Comparison of ENCODE assay signal across 8 cellular contexts in the genomic region with DNA sequence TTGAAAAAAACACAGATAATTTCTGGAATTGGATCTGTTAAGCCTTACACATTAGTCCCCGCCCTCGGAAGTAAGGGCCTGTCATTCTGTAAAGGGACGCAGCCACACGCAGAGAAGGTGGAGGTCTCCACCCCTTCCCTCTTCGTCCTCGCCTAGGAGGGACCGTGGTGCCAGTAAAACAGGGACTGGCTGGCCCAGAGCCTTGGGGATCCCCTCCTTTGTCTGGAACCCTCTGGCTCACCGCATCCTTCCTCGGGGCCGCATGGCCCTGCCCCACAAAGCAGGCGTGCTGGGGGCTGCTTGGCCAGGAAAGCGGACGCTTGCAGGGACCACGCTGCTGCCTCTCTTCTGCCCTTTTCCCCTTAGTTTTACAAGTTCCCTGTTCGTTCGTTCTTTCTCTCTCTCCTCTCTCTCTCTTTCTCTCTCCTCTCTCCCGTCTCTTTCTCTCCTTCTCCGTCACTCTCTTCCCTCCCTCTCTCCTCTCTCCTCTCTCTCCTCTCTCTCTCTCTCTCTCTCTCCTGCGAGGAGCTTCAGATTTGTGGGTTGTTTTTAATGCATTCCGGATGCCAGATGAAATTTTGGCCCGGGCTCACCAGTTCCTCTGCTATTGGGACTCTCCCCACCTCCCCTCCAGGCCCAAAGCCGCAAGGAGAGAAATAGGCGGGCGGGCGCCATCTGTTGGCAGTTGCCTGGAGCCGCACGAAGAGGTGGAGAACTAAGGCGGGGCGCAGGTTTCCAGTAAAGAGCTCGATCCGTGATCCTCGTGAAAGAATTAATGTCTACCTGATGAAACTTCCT. TPM values are rescaled to one million over a fixed set of nuclear protein-coding genes. Genes with fewer than 3 reads are reported as not detected.
DNase-seq lines count a peak whose midpoint lies in the region; ATAC-seq, FAIRE-seq and TF ChIP-seq lines count a peak whose summit lies in the region.

No MANE protein-coding gene starts in this region.

- no peak overlapping the region for H2BK12ac ChIP-seq in neuronal stem cell (ENCODE audit: low read length)

- H4K8ac ChIP-seq in neuronal stem cell (ENCODE audit: low read depth, low read length) = no peak overlapping the region

- H3K9ac ChIP-seq in neuronal stem cell (ENCODE audit: low read depth, low read length, poor library complexity) (no peak overlapping the region), stomach smooth muscle (ENCODE audit: low read length in 2 of 2) (peak overlapping the region; percentile 42 to 60)

- H2BK15ac ChIP-seq in neuronal stem cell (ENCODE audit: low read length) = peak overlapping the region; percentile 18

- H3K27ac ChIP-seq in neuronal stem cell (replicated peaks; ENCODE audit: low read length) = no peak overlapping the region
- H3K27ac ChIP-seq in stomach smooth muscle (ENCODE audit: low read length) = peak overlapping the region; percentile 58

- FAIRE-seq in RCC 7860 (lab: Jason Lieb, UNC) = no peak

- H3K4me1 ChIP-seq in neuronal stem cell (ENCODE audit: control insufficient read depth in 2 of 2, insufficient read depth in 1 of 2, low read depth in 1 of 2, low read length in 2 of 2) = peaks cover 0 to 6% of the 10 kb centered on the region in 2 donors
- H3K4me1 ChIP-seq in stomach smooth muscle (ENCODE audit: control insufficient read depth, insufficient read depth, low read length) = peaks cover 14% of the 10 kb centered on the region

- peak overlapping the region; percentile 50 for H3K18ac ChIP-seq in neuronal stem cell (ENCODE audit: low read length)

- H2BK5ac ChIP-seq in neuronal stem cell (ENCODE audit: low read length) = no peak overlapping the region

- no CpG with 5 or more reads among the region's 32 CpGs for WGBS in neuronal stem cell (ENCODE audit: extremely low coverage in 2 of 2, insufficient read length in 2 of 2, insufficient replicate concordance in 1 of 2), 2 donors

- no peaks in the 10 kb centered on the region for H3K79me1 ChIP-seq in neuronal stem cell (ENCODE audit: low read depth, low read length)

- ATAC-seq in GM18858 (IDR thresholded peaks at IDR 0.05; ENCODE audit: unreplicated experiment) (peak; percentile 82), HG03139 (IDR thresholded peaks at IDR 0.05; ENCODE audit: unreplicated experiment) (peak; percentile 84)

- H3K36me3 ChIP-seq in neuronal stem cell (replicated peaks in 1 of 2; ENCODE audit: control insufficient read depth in 2 of 2, insufficient read depth in 2 of 2, low read length in 2 of 2) (peaks cover 4 to 11% of the 10 kb centered on the region in 2 donors), stomach smooth muscle (ENCODE audit: control insufficient read depth in 2 of 2, insufficient read depth in 2 of 2, low read length in 2 of 2) (no peaks in the 10 kb centered on the region)

- in situ Hi-C loops in ACHN (cut with HindIII; ENCODE audit: low pct_ligation_motif_present, low pct_unique_long_range_greater_than_20kb, low sequenced_read_pairs) = no loop called here

- no peak overlapping the region for H2AFZ ChIP-seq in neuronal stem cell (ENCODE audit: low read length)

- H3K4me3 ChIP-seq in fibroblast of villous mesenchyme (ENCODE audit: low read depth, low read length) = peak overlapping the region; percentile 25
- no peak overlapping the region for H3K4me3 ChIP-seq in neuronal stem cell (ENCODE audit: low read length in 2 of 2)
- H3K4me3 ChIP-seq in stomach smooth muscle (ENCODE audit: low read length in 2 of 2) = peak overlapping the region; percentile 44 to 64

- no peak overlapping the region for H3K4ac ChIP-seq in neuronal stem cell (ENCODE audit: low read length)

- DNase-seq in ACHN = peak; percentile 71
- DNase-seq in RCC 7860 (ENCODE audit: low spot score) = peak; percentile 36
- DNase-seq in activated effector memory CD4-positive, alpha-beta T cell treated with Interleukin-2 at 50 U/mL for 16 hours = peak; percentile 23
- DNase-seq in fibroblast of villous mesenchyme (ENCODE audit: low read depth) = peak; percentile 90
- DNase-seq in neuronal stem cell (ENCODE audit: low spot score) = peak; percentile 73

- H3K9me3 ChIP-seq in neuronal stem cell (replicated peaks in 1 of 2; ENCODE audit: control insufficient read depth in 2 of 2, insufficient read depth in 1 of 2, low read depth in 1 of 2, low read length in 2 of 2) (peaks cover 0 to 2% of the 10 kb centered on the region in 2 donors), stomach smooth muscle (ENCODE audit: control insufficient read depth in 2 of 2, low read length in 2 of 2) (no peaks in the 10 kb centered on the region)

- no peak overlapping the region for H2AK5ac ChIP-seq in neuronal stem cell (ENCODE audit: low read depth, low read length)

- H3K23ac ChIP-seq in neuronal stem cell (ENCODE audit: low read depth, low read length, poor library complexity) = no peak overlapping the region

- no peak overlapping the region for H4K91ac ChIP-seq in neuronal stem cell (ENCODE audit: low read depth, low read length, poor library complexity)

- H3K14ac ChIP-seq in neuronal stem cell (ENCODE audit: low read length) = no peak overlapping the region

- H3K4me2 ChIP-seq in neuronal stem cell (ENCODE audit: insufficient read depth, low read length, poor library complexity, severe bottlenecking) = no peak overlapping the region

- H3K27me3 ChIP-seq in neuronal stem cell (ENCODE audit: control insufficient read depth in 3 of 3, insufficient read depth in 3 of 3, low read depth in 1 of 3, low read length in 3 of 3) = no peaks in the 10 kb centered on the region
- H3K27me3 ChIP-seq in stomach smooth muscle (ENCODE audit: control insufficient read depth in 1 of 2, insufficient read depth in 2 of 2, low read length in 2 of 2) = no peaks in the 10 kb centered on the region

- peak; percentile 90 for TF ChIP-seq CTCF in fibroblast of villous mesenchyme (IDR thresholded peaks at IDR 0.05; ENCODE audit: insufficient read depth, low read depth, low read length)

- H2BK120ac ChIP-seq in neuronal stem cell (ENCODE audit: low read depth, low read length) = no peak overlapping the region

RNA-seq across cellular contexts. Expression of a gene that starts 35.1 kb away (rescaled TPM):
- 5.2 and 6.5 TPM in 2 replicates for total RNA-seq in fibroblast of villous mesenchyme
- 10.4 TPM for polyA plus RNA-seq in neuronal stem cell (2013, experiment 1 of 2)
- 12.6 TPM for polyA plus RNA-seq in neuronal stem cell (2013, experiment 2 of 2)

Comparison
In these comparisons a context has a peak if more than half of its experiments do, and no peak if none do; other contexts are left out.
1. DNase-seq: peak in every context shown above with its lines; median percentile 90 in fibroblast of villous mesenchyme; 73 in neuronal stem cell; 71 in ACHN; 36 in RCC 7860; 23 in activated effector memory CD4-positive, alpha-beta T cell treated with Interleukin-2 at 50 U/mL for 16 hours.
2. H3K4me3 ChIP-seq: peak in fibroblast of villous mesenchyme (single experiment) and stomach smooth muscle (2 of 2); none in neuronal stem cell (0 of 2).